ENCODE assay signal across 9 cellular contexts in genomic region chr3:187955076-187955952, GRCh38.
DNase-seq lines count a peak whose midpoint lies in the region; ATAC-seq, FAIRE-seq and TF ChIP-seq lines count a peak whose summit lies in the region.
"Had no signal": no experiment of that assay in that cellular context is flagged by ENCODE, and none has a peak within 500 bp of the region (broad histone marks: within the 10 kb centered on the region; RNA-seq: fewer than 3 reads in every experiment).

No MANE protein-coding gene starts in this region.

- TF ChIP-seq CTCF in heart right ventricle (IDR thresholded peaks at IDR 0.05), result no peak
- no peak for TF ChIP-seq CTCF in prostate gland (IDR thresholded peaks at IDR 0.05)

- no peaks in the 10 kb centered on the region for H3K36me3 ChIP-seq in heart right ventricle
- H3K36me3 ChIP-seq in small intestine (ENCODE audit: control insufficient read depth in 2 of 2, insufficient read depth in 2 of 2, low read length in 2 of 2), result no peaks in the 10 kb centered on the region
- no peaks in the 10 kb centered on the region for H3K36me3 ChIP-seq in prostate gland

- no peaks in the 10 kb centered on the region for H3K9me3 ChIP-seq in heart right ventricle
- H3K9me3 ChIP-seq in small intestine (ENCODE audit: control insufficient read depth, low read depth), result no peaks in the 10 kb centered on the region
- no peaks in the 10 kb centered on the region for H3K9me3 ChIP-seq in prostate gland

- intact Hi-C loops in heart right ventricle (cut with DNase I) (loop anchor here in 3 of 10 donors (5.0 to 10.0 kb wide), 3 partner anchors 208 to 299 kb away; partner anchors contain the start of gene BCL6 (in 2 of the 3)), prostate gland (cut with DNase I) (no loop called here)

- in situ Hi-C loops in G401 (cut with HindIII; ENCODE audit: low sequenced_read_pairs), result no loop called here

- H3K27ac ChIP-seq in heart right ventricle (peak overlapping the region in 7 of 10 donors; percentile 28 to 81 (median 42)), small intestine (ENCODE audit: low read depth in 1 of 2, low read length in 1 of 2) (peak overlapping the region in 1 of 2 donors; percentile 32), prostate gland (peak overlapping the region in 1 of 2 donors; percentile 23)

- H3K27me3 ChIP-seq in heart right ventricle (no peaks in the 10 kb centered on the region), small intestine (ENCODE audit: control insufficient read depth in 2 of 2, insufficient read depth in 2 of 2, low read length in 2 of 2) (no peaks in the 10 kb centered on the region), prostate gland (replicated peaks; ENCODE audit: insufficient read depth) (no peaks in the 10 kb centered on the region)

- FAIRE-seq in small intestine (lab: Jason Lieb, UNC), result no peak

- no peak for TF ChIP-seq POLR2A in prostate gland (IDR thresholded peaks at IDR 0.05)

- H3K4me1 ChIP-seq in heart right ventricle, result peaks cover 0 to 81% (median 35%) of the 10 kb centered on the region in 9 donors
- peaks cover 0 to 3% of the 10 kb centered on the region in 2 donors for H3K4me1 ChIP-seq in small intestine (ENCODE audit: control insufficient read depth in 2 of 2, insufficient read depth in 1 of 2, low read depth in 1 of 2, low read length in 1 of 2)
- no peaks in the 10 kb centered on the region for H3K4me1 ChIP-seq in prostate gland (replicated peaks)

- H3K4me3 ChIP-seq in heart right ventricle (no peak overlapping the region), small intestine (ENCODE audit: low read depth in 1 of 2, low read length in 2 of 2) (no peak overlapping the region), prostate gland (no peak overlapping the region)

- 49 to 51% methylated on average over 2 of the region's 2 CpGs for WGBS in heart right ventricle, 2 donors
- 48 to 52% (median 50%) methylated on average over 2 of the region's 2 CpGs for WGBS in small intestine, 3 donors
- 50% methylated on average over 2 of the region's 2 CpGs for WGBS in prostate gland

- DNase-seq in H4 (ENCODE audit: low spot score), result peak; percentile 93
- DNase-seq in SKM-1 (lab: John Stamatoyannopoulos, UW; ENCODE audit: unreplicated experiment), result peak; percentile 98
- no peak for DNase-seq in heart right ventricle
- peak; percentile 47 for DNase-seq in small intestine
- DNase-seq in G401 (ENCODE audit: low spot score), result no peak
- no peak for DNase-seq in prostate gland (ENCODE audit: low spot score)
- no peak for DNase-seq in NCI-H748 (lab: John Stamatoyannopoulos, UW; ENCODE audit: unreplicated experiment)
- DNase-seq: activated naive CD8-positive, alpha-beta T cell treated with anti-CD3 and anti-CD28 coated beads, Interleukin-2, amount 10 ng/mL, durations not matched to agents 7 days and 5 days had no signal

- ATAC-seq in heart right ventricle (peak; percentile 17 to 77 (median 32)), HG03571 (IDR thresholded peaks at IDR 0.05; ENCODE audit: unreplicated experiment) (no peak)

Comparison
In these comparisons a context has a peak if more than half of its experiments do, and no peak if none do; other contexts are left out.
1. DNase-seq: peak in H4 (single experiment), SKM-1 (single experiment) and small intestine (single experiment); none in heart right ventricle (0 of 2), G401 (single experiment), prostate gland (single experiment) and NCI-H748 (single experiment).